Comparison of ENCODE assay signal across 3 cellular contexts in genomic region chr12:79601908-79602307, GRCh38.
TF ChIP-seq lines count a peak whose summit lies in the region.

No MANE protein-coding gene starts in this region.

TF ChIP-seq in HepG2, 621 proteins besides CTCF, POLR2A, EP300 and RAD21:
- no peak for TF ChIP-seq ZSCAN31 (CRISPR knock-in tag; IDR thresholded peaks at IDR 0.05; ENCODE audit: low read depth)
- TF ChIP-seq CEBPB (IDR thresholded peaks at IDR 0.05; ENCODE audit: borderline replicate concordance, low read depth, low read length), result peak; percentile 77
- no peak for TF ChIP-seq HINFP (CRISPR knock-in tag; IDR thresholded peaks at IDR 0.05; ENCODE audit: low read depth)

TF ChIP-seq in IMR-90, 13 proteins besides CTCF, POLR2A, EP300 and RAD21:
- TF ChIP-seq BHLHE40 (IDR thresholded peaks at IDR 0.05; ENCODE audit: low read depth, low read length) (no peak), CEBPB (IDR thresholded peaks at IDR 0.05; ENCODE audit: low read depth, low read length) (peak; percentile 85), MAFK (IDR thresholded peaks at IDR 0.05; ENCODE audit: low read depth, low read length) (no peak), CHD1 (IDR thresholded peaks at IDR 0.05; ENCODE audit: low read depth, low read length) (no peak), SMC3 (IDR thresholded peaks at IDR 0.05; ENCODE audit: low read depth, low read length) (no peak), RFX5 (IDR thresholded peaks at IDR 0.05; ENCODE audit: low read depth, low read length) (no peak)

TF ChIP-seq in WTC11, 78 proteins besides CTCF, POLR2A, EP300 and RAD21:
- TF ChIP-seq NFATC4 (CRISPR knock-in tag; IDR thresholded peaks at IDR 0.05) (no peak), GABPB1 (CRISPR knock-in tag; IDR thresholded peaks at IDR 0.05) (no peak), SP1 (CRISPR knock-in tag; conservative IDR thresholded peaks at IDR 0.05) (no peak), SMAD3 (CRISPR knock-in tag; IDR thresholded peaks at IDR 0.05; ENCODE audit: borderline replicate concordance) (no peak), ZNF396 (CRISPR knock-in tag; IDR thresholded peaks at IDR 0.05; ENCODE audit: borderline replicate concordance) (no peak), IRF1 (CRISPR knock-in tag; IDR thresholded peaks at IDR 0.05) (no peak), ATF3 (CRISPR knock-in tag; conservative IDR thresholded peaks at IDR 0.05) (no peak), USF2 (CRISPR knock-in tag; IDR thresholded peaks at IDR 0.05) (no peak), HMGA2 (CRISPR knock-in tag; IDR thresholded peaks at IDR 0.05) (no peak), FOXP1 (CRISPR knock-in tag; IDR thresholded peaks at IDR 0.05; ENCODE audit: borderline replicate concordance) (no peak), ZNF423 (CRISPR knock-in tag; IDR thresholded peaks at IDR 0.05) (no peak)
- TF ChIP-seq, protein P1, sequence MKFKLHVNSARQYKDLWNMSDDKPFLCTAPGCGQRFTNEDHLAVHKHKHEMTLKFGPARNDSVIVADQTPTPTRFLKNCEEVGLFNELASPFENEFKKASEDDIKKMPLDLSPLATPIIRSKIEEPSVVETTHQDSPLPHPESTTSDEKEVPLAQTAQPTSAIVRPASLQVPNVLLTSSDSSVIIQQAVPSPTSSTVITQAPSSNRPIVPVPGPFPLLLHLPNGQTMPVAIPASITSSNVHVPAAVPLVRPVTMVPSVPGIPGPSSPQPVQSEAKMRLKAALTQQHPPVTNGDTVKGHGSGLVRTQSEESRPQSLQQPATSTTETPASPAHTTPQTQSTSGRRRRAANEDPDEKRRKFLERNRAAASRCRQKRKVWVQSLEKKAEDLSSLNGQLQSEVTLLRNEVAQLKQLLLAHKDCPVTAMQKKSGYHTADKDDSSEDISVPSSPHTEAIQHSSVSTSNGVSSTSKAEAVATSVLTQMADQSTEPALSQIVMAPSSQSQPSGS (CRISPR knock-in tag; IDR thresholded peaks at IDR 0.05; ENCODE audit: borderline replicate concordance, low read depth), result no peak
